Comparison of ENCODE assay signal across 22 cellular contexts in the genomic region with DNA sequence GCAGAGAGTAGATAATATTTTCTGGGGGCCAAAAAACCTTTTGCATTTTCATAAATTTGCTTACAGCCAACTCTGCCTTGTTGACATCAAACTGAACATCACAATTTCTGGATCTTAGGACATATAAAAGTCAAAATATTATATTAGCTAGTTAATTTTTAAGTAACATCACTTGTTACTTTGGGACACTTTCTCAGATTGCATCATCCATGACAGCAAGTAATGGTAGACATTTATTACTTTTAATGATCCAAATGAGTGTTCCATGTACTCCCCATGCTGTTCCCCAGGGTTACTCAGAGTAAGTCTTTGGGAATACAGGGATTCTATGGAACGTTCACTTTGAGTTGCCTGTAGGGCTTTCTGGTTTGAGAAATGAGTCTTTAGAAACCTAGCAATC. TPM values are rescaled to one million over a fixed set of nuclear protein-coding genes. Genes with fewer than 3 reads are reported as not detected.
DNase-seq lines count a peak whose midpoint lies in the region; ATAC-seq, FAIRE-seq and TF ChIP-seq lines count a peak whose summit lies in the region.
"Had no signal": no experiment of that assay in that cellular context is flagged by ENCODE, and none has a peak within 500 bp of the region (broad histone marks: within the 10 kb centered on the region; RNA-seq: fewer than 3 reads in every experiment).

No MANE protein-coding gene starts in this region.

- no peak overlapping the region for H2BK5ac ChIP-seq in H1 (ENCODE audit: low read depth, low read length)

- H2BK12ac ChIP-seq in H1 (ENCODE audit: low read depth, low read length), result no peak overlapping the region

- ATAC-seq in HepG2 (no peak), right lobe of liver (no peak), K562 (no peak)
- ATAC-seq: A549; CD8-positive, alpha-beta T cell; GM12878 had no signal

- no peak overlapping the region for H3K4me3 ChIP-seq in HepG2 (replicated peaks in 1 of 3; ENCODE audit: insufficient read depth in 1 of 3, low read depth in 2 of 3, low read length in 3 of 3)
- H3K4me3 ChIP-seq in right lobe of liver, result no peak overlapping the region
- no peak overlapping the region for H3K4me3 ChIP-seq in K562
- no peak overlapping the region for H3K4me3 ChIP-seq in H1 (ENCODE audit: extremely low read depth in 1 of 4, insufficient read depth in 2 of 4, low read depth in 3 of 4, low read length in 4 of 4)
- H3K4me3 ChIP-seq: A549; BLaER1 treated with 17β-estradiol and CSF1 and Interleukin-3, amounts not matched to agents 10 nM and 100 nM; GM12878 had no signal

- FAIRE-seq in HepG2 (lab: Jason Lieb, UNC) (no peak), K562 (lab: Jason Lieb, UNC) (no peak), H1 (lab: Jason Lieb, UNC) (no peak)
- FAIRE-seq: A549, D721Med, GM12878, GM12892, GM18507 had no signal

- no peak overlapping the region for H2BK15ac ChIP-seq in H1 (ENCODE audit: low read length)

- H4K20me1 ChIP-seq in HepG2 (ENCODE audit: insufficient read depth, low read length) (no peaks in the 10 kb centered on the region), K562 (replicated peaks; ENCODE audit: control insufficient read depth, insufficient read depth, low read length) (no peaks in the 10 kb centered on the region), H1 (replicated peaks in 1 of 2; ENCODE audit: control insufficient read depth in 1 of 2, insufficient read depth in 2 of 2, low read length in 2 of 2) (no peaks in the 10 kb centered on the region)
- H4K20me1 ChIP-seq: BLaER1 treated with 17β-estradiol and CSF1 and Interleukin-3, amounts not matched to agents 10 nM and 100 nM had no signal

- H3K9me1 ChIP-seq in K562 (ENCODE audit: control insufficient read depth, insufficient read depth, low read length), result no peaks in the 10 kb centered on the region

- H3K79me2 ChIP-seq in HepG2 (ENCODE audit: insufficient read depth, low read length), result no peaks in the 10 kb centered on the region
- H3K79me2 ChIP-seq in K562 (ENCODE audit: control insufficient read depth, insufficient read depth, low read length), result no peaks in the 10 kb centered on the region
- H3K79me2 ChIP-seq in H1 (ENCODE audit: control insufficient read depth in 1 of 2, insufficient read depth in 2 of 2, low read length in 2 of 2), result no peaks in the 10 kb centered on the region

- no peak overlapping the region for H3K56ac ChIP-seq in H1 (replicated peaks; ENCODE audit: insufficient read length, low read depth, low read length)

- TF ChIP-seq CTCF in HepG2 (CRISPR knock-in tag; IDR thresholded peaks at IDR 0.05) (no peak), right lobe of liver (IDR thresholded peaks at IDR 0.05) (no peak), K562 (IDR thresholded peaks at IDR 0.05 in 2 of 3, conservative IDR thresholded peaks at IDR 0.05 in 1 of 3; ENCODE audit: insufficient read depth in 2 of 3, low read depth in 1 of 3, low read length in 3 of 3) (no peak), H1 (IDR thresholded peaks at IDR 0.05; ENCODE audit: control extremely low read depth in 1 of 3, insufficient read depth in 1 of 3, low read depth in 1 of 3, low read length in 3 of 3) (no peak)

- no peak overlapping the region for H3K18ac ChIP-seq in H1 (ENCODE audit: extremely low read depth, low read length)

- H3K4me2 ChIP-seq in HepG2 (ENCODE audit: low read depth, low read length) (no peak overlapping the region), K562 (ENCODE audit: insufficient read depth, low read length) (no peak overlapping the region), H1 (ENCODE audit: insufficient read depth in 1 of 2, low read depth in 2 of 2, low read length in 2 of 2) (no peak overlapping the region)
- H3K4me2 ChIP-seq: A549; BLaER1 treated with 17β-estradiol and CSF1 and Interleukin-3, amounts not matched to agents 10 nM and 100 nM had no signal

- no peaks in the 10 kb centered on the region for H3K36me3 ChIP-seq in HepG2 (replicated peaks in 1 of 2; ENCODE audit: control insufficient read depth in 1 of 2, insufficient read depth in 2 of 2, low read length in 2 of 2)
- H3K36me3 ChIP-seq in right lobe of liver, result no peaks in the 10 kb centered on the region
- H3K36me3 ChIP-seq in K562 (ENCODE audit: control insufficient read depth, insufficient read depth, low read length), result no peaks in the 10 kb centered on the region
- H3K36me3 ChIP-seq in H1 (ENCODE audit: control insufficient read depth in 2 of 4, insufficient read depth in 4 of 4, low read length in 3 of 4), result no peaks in the 10 kb centered on the region
- H3K36me3 ChIP-seq: BLaER1 treated with 17β-estradiol and CSF1 and Interleukin-3, amounts not matched to agents 10 nM and 100 nM had no signal

- H3K27ac ChIP-seq in HepG2 (ENCODE audit: extremely low read length, insufficient read depth, low read length) (no peak overlapping the region), right lobe of liver (no peak overlapping the region), K562 (ENCODE audit: extremely low read depth, low read depth, low read length) (no peak overlapping the region), H1 (ENCODE audit: low read depth, low read length) (no peak overlapping the region)
- H3K27ac ChIP-seq: 22Rv1; A549; BLaER1 treated with 17β-estradiol and CSF1 and Interleukin-3, amounts not matched to agents 10 nM and 100 nM; C4-2B had no signal

- H3K4ac ChIP-seq in H1 (replicated peaks; ENCODE audit: insufficient read length, low read depth, low read length), result no peak overlapping the region

- H3K9ac ChIP-seq in HepG2 (ENCODE audit: insufficient read depth, low read depth, low read length) (no peak overlapping the region), K562 (ENCODE audit: insufficient read depth in 1 of 2, low read depth in 2 of 2, low read length in 2 of 2) (no peak overlapping the region), H1 (replicated peaks in 1 of 4; ENCODE audit: extremely low read depth in 1 of 4, low read depth in 3 of 4, low read length in 3 of 4) (no peak overlapping the region)
- H3K9ac ChIP-seq: BLaER1 treated with 17β-estradiol and CSF1 and Interleukin-3, amounts not matched to agents 10 nM and 100 nM had no signal

- H4K91ac ChIP-seq in H1 (replicated peaks; ENCODE audit: insufficient read length, low read length), result no peak overlapping the region

- no peaks in the 10 kb centered on the region for H3K4me1 ChIP-seq in HepG2 (ENCODE audit: insufficient read depth, low read length)
- H3K4me1 ChIP-seq in right lobe of liver, result no peaks in the 10 kb centered on the region
- no peaks in the 10 kb centered on the region for H3K4me1 ChIP-seq in K562 (replicated peaks in 1 of 2; ENCODE audit: control insufficient read depth in 2 of 2, insufficient read depth in 2 of 2, low read length in 2 of 2)
- H3K4me1 ChIP-seq in H1 (replicated peaks in 1 of 4; ENCODE audit: control insufficient read depth in 3 of 4, insufficient read depth in 4 of 4, low read length in 3 of 4), result no peaks in the 10 kb centered on the region
- H3K4me1 ChIP-seq: A549, Caco-2 had no signal

- no peak overlapping the region for H4K8ac ChIP-seq in H1 (ENCODE audit: extremely low read depth, insufficient read depth, low read length)

- no peak overlapping the region for H4K5ac ChIP-seq in H1 (ENCODE audit: insufficient read length, low read depth, low read length)

- H3K14ac ChIP-seq in H1 (ENCODE audit: insufficient read length), result no peak overlapping the region

- TF ChIP-seq RAD21 in HepG2 (CRISPR knock-in tag; IDR thresholded peaks at IDR 0.05) (no peak), K562 (CRISPR knock-in tag; conservative IDR thresholded peaks at IDR 0.05 in 1 of 2, IDR thresholded peaks at IDR 0.05 in 1 of 2) (no peak), H1 (IDR thresholded peaks at IDR 0.05 in 1 of 2, conservative IDR thresholded peaks at IDR 0.05 in 1 of 2; ENCODE audit: low read depth in 2 of 2, low read length in 2 of 2) (no peak)

- in situ Hi-C loops in HepG2 (cut with HindIII; ENCODE audit: extremely low pct_ligation_motif_present, low pct_unique_long_range_greater_than_20kb), result no loop called here
- in situ Hi-C loops in K562 (cut with MboI), result no loop called here

- H3K9me3 ChIP-seq in HepG2 (ENCODE audit: low read length) (no peaks in the 10 kb centered on the region), right lobe of liver (no peaks in the 10 kb centered on the region), K562 (replicated peaks; ENCODE audit: control insufficient read depth, insufficient read depth, low read depth, low read length) (no peaks in the 10 kb centered on the region), H1 (ENCODE audit: insufficient read depth in 2 of 2, low read depth in 1 of 2, low read length in 1 of 2) (no peaks in the 10 kb centered on the region)
- H3K9me3 ChIP-seq: A549; BLaER1 treated with 17β-estradiol and CSF1 and Interleukin-3, amounts not matched to agents 10 nM and 100 nM; Caco-2 had no signal

- H2BK120ac ChIP-seq in H1 (replicated peaks; ENCODE audit: low read depth, low read length), result no peak overlapping the region

- no peak for TF ChIP-seq POLR2A in HepG2 (IDR thresholded peaks at IDR 0.05; ENCODE audit: insufficient read depth in 1 of 2, low read depth in 2 of 2, low read length in 2 of 2)
- TF ChIP-seq POLR2A in right lobe of liver (IDR thresholded peaks at IDR 0.05), result no peak
- no peak for TF ChIP-seq POLR2A in K562 (conservative IDR thresholded peaks at IDR 0.05)
- no peak for TF ChIP-seq POLR2A in H1 (IDR thresholded peaks at IDR 0.05; ENCODE audit: control extremely low read depth in 1 of 2, low read depth in 2 of 2, low read length in 2 of 2)

- H3K23ac ChIP-seq in H1 (ENCODE audit: insufficient read length), result no peak overlapping the region

- TF ChIP-seq EP300 in HepG2 (IDR thresholded peaks at IDR 0.05; ENCODE audit: low read depth in 2 of 2, low read length in 2 of 2), result no peak
- TF ChIP-seq EP300 in HepG2 (CRISPR knock-in tag; IDR thresholded peaks at IDR 0.05; ENCODE audit: borderline replicate concordance), result no peak
- no peak for TF ChIP-seq EP300 in K562 (IDR thresholded peaks at IDR 0.05; ENCODE audit: low read length)
- no peak for TF ChIP-seq EP300 in H1 (IDR thresholded peaks at IDR 0.05; ENCODE audit: borderline replicate concordance in 1 of 2, low read depth in 2 of 2, low read length in 2 of 2)

- H3K27me3 ChIP-seq in HepG2 (ENCODE audit: control insufficient read depth in 1 of 2, insufficient read depth in 2 of 2, low read length in 2 of 2), result no peaks in the 10 kb centered on the region
- H3K27me3 ChIP-seq in right lobe of liver, result no peaks in the 10 kb centered on the region
- H3K27me3 ChIP-seq in K562 (ENCODE audit: control insufficient read depth in 2 of 2, insufficient read depth in 2 of 2, low read length in 2 of 2), result no peaks in the 10 kb centered on the region
- no peaks in the 10 kb centered on the region for H3K27me3 ChIP-seq in H1 (replicated peaks in 1 of 4; ENCODE audit: control insufficient read depth in 3 of 4, extremely low read depth in 1 of 4, insufficient read depth in 3 of 4, low read length in 3 of 4)
- H3K27me3 ChIP-seq: BLaER1 treated with 17β-estradiol and CSF1 and Interleukin-3, amounts not matched to agents 10 nM and 100 nM had no signal

- H2BK20ac ChIP-seq in H1 (ENCODE audit: low read length), result no peak overlapping the region

- H3K79me1 ChIP-seq in H1 (ENCODE audit: low read depth, low read length), result no peaks in the 10 kb centered on the region

- intact Hi-C loops in HepG2 (cut with micrococcal nuclease; ENCODE audit: unreplicated experiment) (no loop called here), right lobe of liver (cut with DNase I) (no loop called here), K562 (cut with micrococcal nuclease) (no loop called here)

- H3K23me2 ChIP-seq in H1 (ENCODE audit: low read depth, low read length), result no peaks in the 10 kb centered on the region

- BruUV-seq in HepG2 (replicated peaks; lab: Mats Ljungman, UMichigan), result no TSS peak
- no TSS peak for BruUV-seq in K562 (replicated peaks; lab: Mats Ljungman, UMichigan)

- WGBS in HepG2 (ENCODE audit: low lambda C conversion rate), result 3% methylated on average over 1 of the region's 1 CpG
- WGBS in right lobe of liver (ENCODE audit: insufficient coverage, low coverage, low lambda C conversion rate, missing lambda C conversion rate), result 50% methylated on average over 1 of the region's 1 CpG
- WGBS in K562 (ENCODE audit: insufficient coverage, low coverage, missing lambda C conversion rate), result 6% methylated on average over 1 of the region's 1 CpG
- WGBS in H1 (ENCODE audit: extremely low coverage in 1 of 2, insufficient coverage in 1 of 2, insufficient read length in 1 of 2, insufficient replicate concordance in 2 of 2, low coverage in 1 of 2, low lambda C conversion rate in 2 of 2, missing lambda C conversion rate in 1 of 2), 2 experiments, result 82% methylated on average over 1 of the region's 1 CpG; no CpG with 5 or more reads in 1 of the 2 experiments

- H2AFZ ChIP-seq in HepG2 (ENCODE audit: low read length) (no peak overlapping the region), K562 (ENCODE audit: low read depth, low read length) (no peak overlapping the region), H1 (ENCODE audit: low read length) (0 out of 2 replicates have a peak overlapping the region, but pooled peaks have one; percentile 46)

- no peak for DNase-seq in HepG2 (ENCODE audit: low spot score)
- no peak for DNase-seq in right lobe of liver
- no peak for DNase-seq in K562 (ENCODE audit: extremely low read depth in 1 of 4, low spot score in 3 of 4)
- DNase-seq in H1 (ENCODE audit: low read depth in 1 of 2, low spot score in 2 of 2), result no peak
- no peak for DNase-seq in HEK293T (ENCODE audit: extremely low spot score)
- no peak for DNase-seq in DMS79 (lab: John Stamatoyannopoulos, UW)
- no peak for DNase-seq in iPS-NIHi7 (ENCODE audit: extremely low spot score)
- DNase-seq: AML-193; Caco-2; Calu3; CD4-positive, alpha-beta T cell; CD8-positive, alpha-beta T cell; DND-41; GDM1 had no signal

- H2AK5ac ChIP-seq in H1 (ENCODE audit: low read depth, low read length), result no peak overlapping the region

- POLR2A ChIA-PET in HepG2 (lab: Yijun Ruan, JAX), result no interaction called here
- POLR2A ChIA-PET in K562 (lab: Yijun Ruan, JAX), result no interaction called here
- POLR2A ChIA-PET in H1 (lab: Charles Lee; ENCODE audit: partially characterized antibody), result no interaction called here
- POLR2A ChIA-PET in HEK293T (lab: Yijun Ruan, JAX), result no interaction called here

- CTCF ChIA-PET in HepG2 (lab: Yijun Ruan, JAX; ENCODE audit: low intra/inter-chr PET ratio, low total read pairs) (no interaction called here), K562 (lab: Yijun Ruan, JAX; ENCODE audit: low intra/inter-chr PET ratio) (no interaction called here), H1 (lab: Charles Lee; ENCODE audit: partially characterized antibody) (interaction anchor here (0.9 kb wide), 1 partner anchor 9 kb away, joined by 3 read pairs; no protein-coding TSS in a partner anchor), HEK293T (lab: Yijun Ruan, JAX) (no interaction called here)

RNA-seq across cellular contexts. Expression of a gene that starts 39.1 kb away (rescaled TPM):
- total RNA-seq in HepG2 (2016; rRNA removed; fragmentation: Illumina TruSeq; extraction: Trizol), result 29.2 and 52.2 TPM in 2 replicates
- total RNA-seq in HepG2 (2016; cell fraction: cytosol; rRNA removed; fragmentation: Illumina TruSeq; extraction: Trizol; ENCODE audit: low read depth), result 4.8 and 6.0 TPM in 2 replicates
- 31.1 and 52.7 TPM in 2 replicates for total RNA-seq in HepG2 (2016; cell fraction: insoluble cytoplasmic fraction; rRNA removed; fragmentation: Illumina TruSeq; extraction: Trizol)
- 11.5 and 13.5 TPM in 2 replicates for total RNA-seq in HepG2 (2016; cell fraction: membrane; rRNA removed; fragmentation: Illumina TruSeq; extraction: Trizol)
- total RNA-seq in HepG2 (2016; cell fraction: nucleus; rRNA removed; fragmentation: Illumina TruSeq; extraction: Trizol), result 29.2 and 32.8 TPM in 2 replicates
- 4.9 and 5.7 TPM in 2 replicates for polyA plus RNA-seq in HepG2 (2011; rRNA removed)
- 2.0 and 3.3 TPM in 2 replicates for polyA plus RNA-seq in HepG2 (2011; cell fraction: cytosol; rRNA removed)
- polyA plus RNA-seq in HepG2 (2011; cell fraction: nucleus; rRNA removed), result 5.7 and 7.6 TPM in 2 replicates
- polyA plus RNA-seq in HepG2 (2012), result 20.9 and 28.6 TPM in 2 replicates
- polyA plus RNA-seq in HepG2 (2016; cell fraction: cytosol; fragmentation: Illumina TruSeq; extraction: Trizol; ENCODE audit: low read depth), result 0.75 and 1.2 TPM in 2 replicates
- polyA plus RNA-seq in HepG2 (2016; cell fraction: insoluble cytoplasmic fraction; fragmentation: Illumina TruSeq; extraction: Trizol; ENCODE audit: low read depth), result 38.5 and 41.2 TPM in 2 replicates
- polyA plus RNA-seq in HepG2 (2016; cell fraction: membrane; fragmentation: Illumina TruSeq; extraction: Trizol; ENCODE audit: low read depth), result 1.9 and 2.3 TPM in 2 replicates
- polyA plus RNA-seq in HepG2 (2016; cell fraction: nucleus; fragmentation: Illumina TruSeq; extraction: Trizol; ENCODE audit: insufficient read depth, low read depth), result 36.0 and 37.0 TPM in 2 replicates
- 1.5 and 2.0 TPM in 2 replicates for polyA minus RNA-seq in HepG2 (2011; rRNA and poly(A)+ RNA removed; ENCODE audit: low replicate concordance)
- 6.3 and 6.7 TPM in 2 replicates for polyA minus RNA-seq in HepG2 (2011; cell fraction: cytosol; rRNA and poly(A)+ RNA removed)
- 21.5 and 24.7 TPM in 2 replicates for polyA minus RNA-seq in HepG2 (2011; cell fraction: nucleus; rRNA and poly(A)+ RNA removed)
- total RNA-seq in right lobe of liver, result 1 to 10 TPM; 5.2 to 7.8 (median 7.2) TPM
- total RNA-seq in K562 (2011; cell fraction: chromatin; rRNA removed; ENCODE audit: low replicate concordance), result 5.2 and 22.7 TPM in 2 replicates
- total RNA-seq in K562 (2011; cell fraction: nucleolus; rRNA removed), result 2.7 and 4.1 TPM in 2 replicates
- total RNA-seq in K562 (2011; cell fraction: nucleoplasm; rRNA removed), result 5.6 and 7.2 TPM in 2 replicates
- 30.2 and 30.9 TPM in 2 replicates for total RNA-seq in K562 (2014; rRNA removed)
- total RNA-seq in K562 (2014; rRNA removed; fragmentation: Illumina TruSeq; extraction: Trizol), result 35.8 and 46.9 TPM in 2 replicates
- total RNA-seq in K562 (2015; rRNA removed; fragmentation: Illumina TruSeq; extraction: Trizol), result 32.5 and 37.7 TPM in 2 replicates
- 29.9 and 31.1 TPM in 2 replicates for total RNA-seq in K562 (2021)
- polyA plus RNA-seq in K562 (2011; rRNA removed), result 8.8 and 14.5 TPM in 2 replicates
- polyA plus RNA-seq in K562 (2011; cell fraction: cytosol; rRNA removed), result 1.5 and 4.7 TPM in 2 replicates
- polyA plus RNA-seq in K562 (2011; cell fraction: nucleus; rRNA removed), result 8.5 and 10.7 TPM in 2 replicates
- polyA plus RNA-seq in K562 (2012), result 21.4 and 33.8 TPM in 2 replicates
- 45.4 and 54.2 TPM in 2 replicates for polyA plus RNA-seq in K562 (2014; fragmentation: Illumina TruSeq; extraction: Trizol)
- 10 to 100 TPM; 40.6 to 53.9 TPM for polyA plus RNA-seq in K562 (2014; fragmentation: Nextera tagmentation; extraction: Ambion mirVana)
- 28.8 and 36.7 TPM in 2 replicates for polyA plus RNA-seq in K562 (2014; rRNA removed)
- 22.4 and 25.1 TPM in 2 replicates for polyA minus RNA-seq in K562 (2011; rRNA and poly(A)+ RNA removed)
- polyA minus RNA-seq in K562 (2011; cell fraction: cytosol; rRNA and poly(A)+ RNA removed), result 8.1 and 9.2 TPM in 2 replicates
- polyA minus RNA-seq in K562 (2011; cell fraction: nucleus; rRNA and poly(A)+ RNA removed), result 7.5 and 16.7 TPM in 2 replicates
- total RNA-seq in H1 (2021; fragmentation: NEBNext Ultra II Directional; extraction: Animal tissue kit (Norgen Biotek cat#: 25700)), result 30.2 and 34.0 TPM in 2 replicates
- 2.7 and 3.7 TPM in 2 replicates for polyA plus RNA-seq in H1 (2011; rRNA removed)
- polyA plus RNA-seq in H1 (2011; cell fraction: cytosol; rRNA removed), result 6.7 TPM
- polyA plus RNA-seq in H1 (2011; cell fraction: nucleus; rRNA removed), result 2.9 TPM
- polyA plus RNA-seq in H1 (2012, experiment 1 of 2), result 17.0 to 40.2 TPM (median 21.2 TPM) in 4 replicates
- 1.3 TPM for polyA plus RNA-seq in H1 (2012, experiment 2 of 2)
- polyA plus RNA-seq in H1 (2013, experiment 1 of 2), result 34.5 TPM
- polyA plus RNA-seq in H1 (2013, experiment 2 of 2), result 33.4 TPM
- 8.2 and 12.9 TPM in 2 replicates for polyA minus RNA-seq in H1 (2011; rRNA and poly(A)+ RNA removed)
- polyA minus RNA-seq in H1 (2011; cell fraction: cytosol; rRNA and poly(A)+ RNA removed), result 6.4 TPM
- polyA minus RNA-seq in H1 (2011; cell fraction: nucleus; rRNA and poly(A)+ RNA removed), result 16.6 TPM
